In the genomic region with DNA sequence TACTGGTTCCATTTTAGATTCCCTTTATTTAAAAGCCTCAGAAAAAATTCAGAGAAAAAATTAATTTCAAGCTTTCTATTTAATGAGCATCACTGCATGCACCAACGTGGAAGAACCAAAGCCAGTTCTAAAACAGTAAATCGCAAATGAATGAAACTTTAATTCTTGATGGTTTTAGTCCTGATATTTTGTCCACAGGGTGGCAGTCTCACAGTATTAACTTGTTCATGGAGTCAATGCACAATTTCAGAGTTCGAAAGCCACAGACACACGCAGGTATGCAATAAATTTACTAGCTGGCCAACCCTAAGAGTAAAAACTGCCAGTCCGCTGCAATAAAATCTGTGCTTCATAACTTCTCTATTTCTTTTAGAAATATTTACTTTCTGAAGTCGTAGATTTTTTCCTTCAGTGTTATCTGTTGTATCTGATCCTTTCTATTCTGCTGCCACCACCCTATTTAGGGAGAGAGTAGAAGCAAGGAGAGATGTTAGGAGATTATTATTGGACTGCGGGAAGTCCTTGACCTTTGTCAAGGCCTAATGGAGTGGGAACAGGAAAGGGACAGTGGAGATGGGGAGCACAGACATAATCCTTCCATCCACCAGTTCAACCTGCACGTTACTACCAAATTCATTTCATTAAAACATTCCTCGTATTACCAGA, we compare ENCODE assay signal across 8 cellular contexts. TPM values are rescaled to one million over a fixed set of nuclear protein-coding genes. Genes with fewer than 3 reads are reported as not detected.
A peak's percentile ranks its signal among the peaks of the same experiment; 100 is the strongest.
DNase-seq lines count a peak whose midpoint lies in the region; ATAC-seq, FAIRE-seq and TF ChIP-seq lines count a peak whose summit lies in the region.

No MANE protein-coding gene starts in this region.

- DNase-seq in GM12892 (ENCODE audit: insufficient read length) (no peak), NCI-H226 (peak; percentile 9), heart left ventricle (no peak), sciatic nerve (ENCODE audit: low spot score) (no peak)
- peak; percentile 57 for DNase-seq in activated naive CD4-positive, alpha-beta T cell treated with anti-CD3 and anti-CD28 coated beads for 36 hours

- peaks cover 8 to 99% (median 45%) of the 10 kb centered on the region in 11 experiments; a peak in 21 of 22 replicates for H4K20me1 ChIP-seq in BLaER1 treated with 17β-estradiol and CSF1 and Interleukin-3, amounts not matched to agents 10 nM and 100 nM

- H3K4me1 Mint-ChIP-seq in activated naive CD4-positive, alpha-beta T cell treated with anti-CD3 and anti-CD28 coated beads for 36 hours (ENCODE audit: low read depth): peaks cover 65% of the 10 kb centered on the region

- intact Hi-C loops in activated naive CD4-positive, alpha-beta T cell treated with anti-CD3 and anti-CD28 coated beads for 36 hours (cut with micrococcal nuclease): loop anchor here (1.0 to 10.0 kb wide), 4 partner anchors 80 to 600 kb away; a partner anchor contains a TSS
- intact Hi-C loops in heart left ventricle (cut with DNase I): loop anchor here in 4 of 10 donors (5.0 to 10.0 kb wide), 3 partner anchors 37 to 130 kb away; a partner anchor contains a TSS
- intact Hi-C loops in sciatic nerve (cut with DNase I): no loop called here

- H3K4me3 ChIP-seq in BLaER1 treated with 17β-estradiol and CSF1 and Interleukin-3, amounts not matched to agents 10 nM and 100 nM: peak overlapping the region in 8 of 10 experiments; percentile 22 to 89 (median 48); a peak in 11 of 20 replicates
- H3K4me3 ChIP-seq in heart left ventricle: no peak overlapping the region

- H3K9me3 Mint-ChIP-seq in activated naive CD4-positive, alpha-beta T cell treated with anti-CD3 and anti-CD28 coated beads for 36 hours: no peaks in the 10 kb centered on the region

- peaks cover 0 to 22% (median 19%) of the 10 kb centered on the region in 11 experiments; a peak in 16 of 22 replicates for H3K9me3 ChIP-seq in BLaER1 treated with 17β-estradiol and CSF1 and Interleukin-3, amounts not matched to agents 10 nM and 100 nM (replicated peaks in 1 of 11)
- no peaks in the 10 kb centered on the region for H3K9me3 ChIP-seq in heart left ventricle

- TF ChIP-seq POLR2A in GM12892 (IDR thresholded peaks at IDR 0.05; ENCODE audit: low read depth, low read length) (no peak), heart left ventricle (IDR thresholded peaks at IDR 0.05) (no peak)

- peak; percentile 64 for FAIRE-seq in GM12892 (lab: Jason Lieb, UNC)

- H3K36me3 ChIP-seq in BLaER1 treated with 17β-estradiol and CSF1 and Interleukin-3, amounts not matched to agents 10 nM and 100 nM: peaks cover 0 to 62% (median 43%) of the 10 kb centered on the region in 11 experiments; a peak in 18 of 22 replicates
- H3K36me3 ChIP-seq in heart left ventricle: peaks cover 0 to 6% (median 0%) of the 10 kb centered on the region in 9 donors

- peak overlapping the region; percentile 46 to 98 (median 92); a peak in 21 of 22 replicates for H3K27ac ChIP-seq in BLaER1 treated with 17β-estradiol and CSF1 and Interleukin-3, amounts not matched to agents 10 nM and 100 nM
- peak overlapping the region in 11 of 12 donors; percentile 13 to 86 (median 64) for H3K27ac ChIP-seq in heart left ventricle

- peak overlapping the region; percentile 75 to 98 (median 94) for H3K4me2 ChIP-seq in BLaER1 treated with 17β-estradiol and CSF1 and Interleukin-3, amounts not matched to agents 10 nM and 100 nM

- peak overlapping the region; percentile 56 to 96 (median 76); a peak in 20 of 22 replicates for H3K9ac ChIP-seq in BLaER1 treated with 17β-estradiol and CSF1 and Interleukin-3, amounts not matched to agents 10 nM and 100 nM

- no peak overlapping the region for H3K27ac Mint-ChIP-seq in activated naive CD4-positive, alpha-beta T cell treated with anti-CD3 and anti-CD28 coated beads for 36 hours

- no peaks in the 10 kb centered on the region for H3K27me3 ChIP-seq in BLaER1 treated with 17β-estradiol and CSF1 and Interleukin-3, amounts not matched to agents 10 nM and 100 nM
- H3K27me3 ChIP-seq in heart left ventricle: no peaks in the 10 kb centered on the region

- TF ChIP-seq CTCF in heart left ventricle (IDR thresholded peaks at IDR 0.05): peak; percentile 23 to 63 (median 52)

- H3K4me3 Mint-ChIP-seq in activated naive CD4-positive, alpha-beta T cell treated with anti-CD3 and anti-CD28 coated beads for 36 hours: no peak overlapping the region

- peaks cover 68 to 93% (median 88%) of the 10 kb centered on the region in 10 experiments for H3K4me1 ChIP-seq in BLaER1 treated with 17β-estradiol and CSF1 and Interleukin-3, amounts not matched to agents 10 nM and 100 nM
- H3K4me1 ChIP-seq in heart left ventricle: peaks cover 4 to 97% (median 79%) of the 10 kb centered on the region in 12 donors

- H3K36me3 Mint-ChIP-seq in activated naive CD4-positive, alpha-beta T cell treated with anti-CD3 and anti-CD28 coated beads for 36 hours (ENCODE audit: low read depth): no peaks in the 10 kb centered on the region

- no peaks in the 10 kb centered on the region for H3K27me3 Mint-ChIP-seq in activated naive CD4-positive, alpha-beta T cell treated with anti-CD3 and anti-CD28 coated beads for 36 hours (ENCODE audit: low read depth)

- 52 to 59% (median 54%) methylated on average over 9 of the region's 9 CpGs for WGBS in heart left ventricle, 4 donors

- ATAC-seq in heart left ventricle: peak in 2 of 4 donors; percentile 38 to 47
- ATAC-seq in sciatic nerve: peak; percentile 62
- ATAC-seq in HG02840 (IDR thresholded peaks at IDR 0.05; ENCODE audit: low FRiP score, unreplicated experiment): no peak
- no peak for ATAC-seq in GM21717 (IDR thresholded peaks at IDR 0.05; ENCODE audit: unreplicated experiment)

- CTCF ChIA-PET in activated naive CD4-positive, alpha-beta T cell treated with anti-CD3 and anti-CD28 coated beads for 36 hours (lab: Charles Lee): interaction anchor here (0.5 to 3.8 kb wide), 26 partner anchors 9 to 646 kb away, joined by 3 to 26 read pairs (median 4); a partner anchor contains a TSS

RNA-seq across cellular contexts. Expression of a gene that starts 7.0 kb away (rescaled TPM):
- polyA plus RNA-seq in GM12892 (2012; ENCODE audit: missing spikeins): 19.7 TPM
- 1 to 10 TPM; 8.1 to 8.2 TPM for total RNA-seq in activated naive CD4-positive, alpha-beta T cell treated with anti-CD3 and anti-CD28 coated beads for 36 hours
- 10 to 100 TPM; 12.4 to 24.6 (median 20.6) TPM for total RNA-seq in heart left ventricle
- 10 to 100 TPM; 19.5 to 29.9 TPM for polyA plus RNA-seq in heart left ventricle
- 17.1 TPM for total RNA-seq in sciatic nerve

RNA-seq across cellular contexts. Expression of a gene that starts 35.2 kb away (rescaled TPM):
- 57.3 TPM for polyA plus RNA-seq in GM12892 (2012; ENCODE audit: missing spikeins)
- total RNA-seq in activated naive CD4-positive, alpha-beta T cell treated with anti-CD3 and anti-CD28 coated beads for 36 hours: 10 to 100 TPM; 61.7 to 62.3 TPM
- total RNA-seq in heart left ventricle: 10 to 100 TPM; 28.6 to 75.4 (median 35.3) TPM
- polyA plus RNA-seq in heart left ventricle: 10 to 100 TPM in 1 of 2 donors, 1 to 10 TPM in 1; 7.7 to 19.4 TPM
- 61.7 TPM for total RNA-seq in sciatic nerve

Comparison
In these comparisons a context has a peak if more than half of its experiments do, and no peak if none do; other contexts are left out.
1. H3K4me3 ChIP-seq: peak in BLaER1 treated with 17β-estradiol and CSF1 and Interleukin-3, amounts not matched to agents 10 nM and 100 nM (8 of 10); none in heart left ventricle (0 of 12).
2. DNase-seq: peak in NCI-H226 (single experiment) and activated naive CD4-positive, alpha-beta T cell treated with anti-CD3 and anti-CD28 coated beads for 36 hours (single experiment); none in GM12892 (single experiment), heart left ventricle (0 of 5) and sciatic nerve (single experiment).